In the genomic region with DNA sequence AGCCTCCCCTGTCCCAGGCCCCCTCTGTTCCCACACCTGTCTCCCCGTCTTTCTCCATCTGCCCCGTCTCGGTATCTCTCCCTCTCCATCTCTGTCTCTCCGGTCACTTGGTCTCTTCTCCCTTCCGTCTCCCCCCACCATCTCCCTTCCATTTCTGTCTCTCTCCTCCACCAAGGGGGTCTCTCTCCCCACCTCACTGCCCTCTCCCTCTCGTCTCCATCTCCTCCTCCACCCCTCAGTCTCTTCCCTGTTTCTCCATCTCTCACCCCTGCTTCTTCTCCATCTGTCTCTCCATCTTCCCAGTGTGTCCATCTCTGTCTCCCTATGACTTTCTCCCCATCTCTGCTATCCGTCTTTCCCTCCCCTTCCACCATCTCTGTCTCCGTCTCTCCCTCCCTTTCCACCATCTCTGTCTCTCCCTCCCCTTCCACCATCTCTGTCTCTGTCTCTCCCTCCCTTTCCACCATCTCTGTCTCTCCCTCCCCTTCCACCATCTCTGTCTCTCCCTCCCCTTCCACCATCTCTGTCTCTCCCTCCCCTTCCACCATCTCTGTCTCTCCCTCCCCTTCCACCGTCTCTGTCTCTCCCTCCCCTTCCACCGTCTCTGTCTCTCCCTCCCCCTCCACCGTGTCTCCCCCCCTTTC, we compare ENCODE assay signal across 1 cellular context.
TF ChIP-seq lines count a peak whose summit lies in the region.

No MANE protein-coding gene starts in this region.

TF ChIP-seq in HEK293, 187 proteins besides CTCF, POLR2A, EP300 and RAD21 (continued from another document):
- TF ChIP-seq, protein P1, sequence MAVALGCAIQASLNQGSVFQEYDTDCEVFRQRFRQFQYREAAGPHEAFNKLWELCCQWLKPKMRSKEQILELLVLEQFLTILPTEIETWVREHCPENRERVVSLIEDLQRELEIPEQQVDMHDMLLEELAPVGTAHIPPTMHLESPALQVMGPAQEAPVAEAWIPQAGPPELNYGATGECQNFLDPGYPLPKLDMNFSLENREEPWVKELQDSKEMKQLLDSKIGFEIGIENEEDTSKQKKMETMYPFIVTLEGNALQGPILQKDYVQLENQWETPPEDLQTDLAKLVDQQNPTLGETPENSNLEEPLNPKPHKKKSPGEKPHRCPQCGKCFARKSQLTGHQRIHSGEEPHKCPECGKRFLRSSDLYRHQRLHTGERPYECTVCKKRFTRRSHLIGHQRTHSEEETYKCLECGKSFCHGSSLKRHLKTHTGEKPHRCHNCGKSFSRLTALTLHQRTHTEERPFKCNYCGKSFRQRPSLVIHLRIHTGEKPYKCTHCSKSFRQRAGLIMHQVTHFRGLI (tag by site-specific recombination; IDR thresholded peaks at IDR 0.05): no peak
- TF ChIP-seq ZNF596 (tag by site-specific recombination; IDR thresholded peaks at IDR 0.05) (no peak), MEIS1 (CRISPR knock-in tag; IDR thresholded peaks at IDR 0.05; ENCODE audit: borderline replicate concordance) (no peak), ZNF248 (tag by site-specific recombination; IDR thresholded peaks at IDR 0.05) (0 out of 2 replicates have a peak, but pooled peaks have one; percentile 50), ZNF202 (tag by site-specific recombination; IDR thresholded peaks at IDR 0.05; ENCODE audit: borderline replicate concordance) (peak; percentile 81; the same call in 1 of the 2 replicates), KLF10 (tag by site-specific recombination; IDR thresholded peaks at IDR 0.05) (no peak), BCL11B (tag by site-specific recombination; IDR thresholded peaks at IDR 0.05; ENCODE audit: low read depth) (0 out of 2 replicates have a peak, but pooled peaks have one; percentile 19), SP7 (tag by site-specific recombination; IDR thresholded peaks at IDR 0.05) (no peak), ZNF19 (tag by site-specific recombination; IDR thresholded peaks at IDR 0.05; ENCODE audit: low read depth) (no peak), ZXDB (tag by site-specific recombination; IDR thresholded peaks at IDR 0.05) (no peak), ZFP41 (tag by site-specific recombination; IDR thresholded peaks at IDR 0.05; ENCODE audit: borderline replicate concordance) (no peak), ZBTB8A (tag by site-specific recombination; IDR thresholded peaks at IDR 0.05) (no peak), ZFP37 (tag by site-specific recombination; IDR thresholded peaks at IDR 0.05) (no peak), ZNF366 (tag by site-specific recombination; conservative IDR thresholded peaks at IDR 0.05) (peak; percentile 91), ZEB2 (tag by site-specific recombination; IDR thresholded peaks at IDR 0.05) (no peak), ZNF548 (tag by site-specific recombination; IDR thresholded peaks at IDR 0.05) (no peak), ZNF701 (tag by site-specific recombination; IDR thresholded peaks at IDR 0.05) (no peak), ZNF354C (tag by site-specific recombination; IDR thresholded peaks at IDR 0.05; ENCODE audit: borderline replicate concordance, low read depth) (no peak), GLIS2 (tag by site-specific recombination; IDR thresholded peaks at IDR 0.05) (peak; percentile 29), ZNF311 (tag by site-specific recombination; IDR thresholded peaks at IDR 0.05; ENCODE audit: borderline replicate concordance) (no peak), ZNF837 (tag by site-specific recombination; IDR thresholded peaks at IDR 0.05) (no peak), GLIS1 (tag by site-specific recombination; IDR thresholded peaks at IDR 0.05) (peak; percentile 81; the same call in 1 of the 2 replicates), ZNF660 (tag by site-specific recombination; IDR thresholded peaks at IDR 0.05) (no peak), SALL2 (tag by site-specific recombination; IDR thresholded peaks at IDR 0.05; ENCODE audit: borderline replicate concordance) (no peak), ZNF423 (tag by site-specific recombination; IDR thresholded peaks at IDR 0.05) (no peak), ZNF792 (tag by site-specific recombination; IDR thresholded peaks at IDR 0.05) (no peak)
- TF ChIP-seq, protein P2, sequence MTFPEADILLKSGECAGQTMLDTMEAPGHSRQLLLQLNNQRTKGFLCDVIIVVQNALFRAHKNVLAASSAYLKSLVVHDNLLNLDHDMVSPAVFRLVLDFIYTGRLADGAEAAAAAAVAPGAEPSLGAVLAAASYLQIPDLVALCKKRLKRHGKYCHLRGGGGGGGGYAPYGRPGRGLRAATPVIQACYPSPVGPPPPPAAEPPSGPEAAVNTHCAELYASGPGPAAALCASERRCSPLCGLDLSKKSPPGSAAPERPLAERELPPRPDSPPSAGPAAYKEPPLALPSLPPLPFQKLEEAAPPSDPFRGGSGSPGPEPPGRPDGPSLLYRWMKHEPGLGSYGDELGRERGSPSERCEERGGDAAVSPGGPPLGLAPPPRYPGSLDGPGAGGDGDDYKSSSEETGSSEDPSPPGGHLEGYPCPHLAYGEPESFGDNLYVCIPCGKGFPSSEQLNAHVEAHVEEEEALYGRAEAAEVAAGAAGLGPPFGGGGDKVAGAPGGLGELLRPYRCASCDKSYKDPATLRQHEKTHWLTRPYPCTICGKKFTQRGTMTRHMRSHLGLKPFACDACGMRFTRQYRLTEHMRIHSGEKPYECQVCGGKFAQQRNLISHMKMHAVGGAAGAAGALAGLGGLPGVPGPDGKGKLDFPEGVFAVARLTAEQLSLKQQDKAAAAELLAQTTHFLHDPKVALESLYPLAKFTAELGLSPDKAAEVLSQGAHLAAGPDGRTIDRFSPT (tag by site-specific recombination; IDR thresholded peaks at IDR 0.05): no peak
- TF ChIP-seq, protein P3, sequence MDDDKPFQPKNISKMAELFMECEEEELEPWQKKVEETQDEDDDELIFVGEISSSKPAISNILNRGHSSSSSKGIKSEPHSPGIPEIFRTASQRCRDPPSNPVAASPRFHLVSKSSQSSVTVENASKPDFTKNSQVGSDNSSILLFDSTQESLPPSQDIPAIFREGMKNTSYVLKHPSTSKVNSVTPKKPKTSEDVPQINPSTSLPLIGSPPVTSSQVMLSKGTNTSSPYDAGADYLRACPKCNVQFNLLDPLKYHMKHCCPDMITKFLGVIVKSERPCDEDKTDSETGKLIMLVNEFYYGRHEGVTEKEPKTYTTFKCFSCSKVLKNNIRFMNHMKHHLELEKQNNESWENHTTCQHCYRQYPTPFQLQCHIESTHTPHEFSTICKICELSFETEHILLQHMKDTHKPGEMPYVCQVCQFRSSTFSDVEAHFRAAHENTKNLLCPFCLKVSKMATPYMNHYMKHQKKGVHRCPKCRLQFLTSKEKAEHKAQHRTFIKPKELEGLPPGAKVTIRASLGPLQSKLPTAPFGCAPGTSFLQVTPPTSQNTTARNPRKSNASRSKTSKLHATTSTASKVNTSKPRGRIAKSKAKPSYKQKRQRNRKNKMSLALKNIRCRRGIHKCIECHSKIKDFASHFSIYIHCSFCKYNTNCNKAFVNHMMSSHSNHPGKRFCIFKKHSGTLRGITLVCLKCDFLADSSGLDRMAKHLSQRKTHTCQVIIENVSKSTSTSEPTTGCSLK (tag by site-specific recombination; IDR thresholded peaks at IDR 0.05): no peak
- TF ChIP-seq, protein P4, sequence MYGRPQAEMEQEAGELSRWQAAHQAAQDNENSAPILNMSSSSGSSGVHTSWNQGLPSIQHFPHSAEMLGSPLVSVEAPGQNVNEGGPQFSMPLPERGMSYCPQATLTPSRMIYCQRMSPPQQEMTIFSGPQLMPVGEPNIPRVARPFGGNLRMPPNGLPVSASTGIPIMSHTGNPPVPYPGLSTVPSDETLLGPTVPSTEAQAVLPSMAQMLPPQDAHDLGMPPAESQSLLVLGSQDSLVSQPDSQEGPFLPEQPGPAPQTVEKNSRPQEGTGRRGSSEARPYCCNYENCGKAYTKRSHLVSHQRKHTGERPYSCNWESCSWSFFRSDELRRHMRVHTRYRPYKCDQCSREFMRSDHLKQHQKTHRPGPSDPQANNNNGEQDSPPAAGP (tag by site-specific recombination; IDR thresholded peaks at IDR 0.05): no peak
- TF ChIP-seq, protein P5, sequence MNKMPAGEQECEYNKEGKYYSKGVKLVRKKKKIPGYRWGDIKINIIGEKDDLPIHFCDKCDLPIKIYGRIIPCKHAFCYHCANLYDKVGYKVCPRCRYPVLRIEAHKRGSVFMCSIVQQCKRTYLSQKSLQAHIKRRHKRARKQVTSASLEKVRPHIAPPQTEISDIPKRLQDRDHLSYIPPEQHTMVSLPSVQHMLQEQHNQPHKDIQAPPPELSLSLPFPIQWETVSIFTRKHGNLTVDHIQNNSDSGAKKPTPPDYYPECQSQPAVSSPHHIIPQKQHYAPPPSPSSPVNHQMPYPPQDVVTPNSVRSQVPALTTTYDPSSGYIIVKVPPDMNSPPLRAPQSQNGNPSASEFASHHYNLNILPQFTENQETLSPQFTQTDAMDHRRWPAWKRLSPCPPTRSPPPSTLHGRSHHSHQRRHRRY (tag by site-specific recombination; IDR thresholded peaks at IDR 0.05): no peak
